Comparison of ENCODE assay signal across 17 cellular contexts in the genomic region with DNA sequence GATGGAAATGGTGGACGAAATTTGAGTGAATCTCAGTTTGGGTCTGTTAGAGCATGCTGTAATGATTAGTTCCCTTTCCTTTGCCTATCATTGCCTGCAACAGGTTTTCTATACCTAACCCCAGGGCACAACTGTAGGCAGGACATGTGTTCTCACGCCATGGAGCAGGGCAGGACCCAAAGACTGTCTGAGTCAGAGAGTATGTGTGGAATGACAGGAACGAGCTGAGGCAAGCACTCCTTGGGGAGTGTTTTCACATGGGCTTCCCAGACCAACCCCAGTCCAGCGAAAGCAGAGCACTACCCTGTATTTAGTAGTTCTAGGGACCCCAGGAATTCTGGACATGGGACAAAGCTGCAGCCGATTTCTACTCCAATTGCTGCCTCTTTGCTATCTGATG.
A peak's percentile ranks its signal among the peaks of the same experiment; 100 is the strongest.
DNase-seq lines count a peak whose midpoint lies in the region; ATAC-seq and TF ChIP-seq lines count a peak whose summit lies in the region.
"Had no signal": no experiment of that assay in that cellular context is flagged by ENCODE, and none has a peak within 500 bp of the region (broad histone marks: within the 10 kb centered on the region; RNA-seq: fewer than 3 reads in every experiment).

No MANE protein-coding gene starts in this region.

- no peaks in the 10 kb centered on the region for H3K36me3 ChIP-seq in adipocyte (ENCODE audit: control insufficient read depth, insufficient read depth, low read length, severe bottlenecking)
- H3K36me3 ChIP-seq in hepatocyte (replicated peaks; ENCODE audit: insufficient read depth, low read depth), result no peaks in the 10 kb centered on the region
- H3K36me3 ChIP-seq in subcutaneous abdominal adipose tissue (ENCODE audit: control insufficient read depth in 5 of 5, insufficient read depth in 5 of 5, low read length in 5 of 5), result no peaks in the 10 kb centered on the region

- DNase-seq in H9, result peak; percentile 49
- DNase-seq in adipocyte (ENCODE audit: low read depth), result peak; percentile 86
- peak; percentile 44 for DNase-seq in hepatocyte (ENCODE audit: low spot score)
- no peak for DNase-seq in NCI-H2196 (lab: John Stamatoyannopoulos, UW; ENCODE audit: unreplicated experiment)
- DNase-seq in activated naive CD4-positive, alpha-beta T cell treated with anti-CD3 and anti-CD28 coated beads, Interleukin-2, amount 50 U/mL, for 16 hours, result no peak
- DNase-seq: activated CD4-positive, alpha-beta T cell treated with anti-CD3 and anti-CD28 coated beads, Interleukin-2, amount 50 U/mL, for 48 hours; activated naive CD8-positive, alpha-beta T cell treated with anti-CD3 and anti-CD28 coated beads, Interleukin-2, amount 10 ng/mL, durations not matched to agents 7 days and 5 days; effector memory CD8-positive, alpha-beta T cell; H7; kidney; NCI-H510A; nucleus accumbens; stimulated activated CD4-positive, alpha-beta T cell treated with anti-CD3 and anti-CD28 coated beads, Interleukin-4, amount 100 ng/mL, for 24 hours had no signal

- H3K27ac ChIP-seq in H9 (ENCODE audit: insufficient read length, low read depth, low read length) (no peak overlapping the region), hepatocyte (no peak overlapping the region), subcutaneous abdominal adipose tissue (ENCODE audit: low read depth, low read length) (peak overlapping the region; percentile 56)
- H3K27ac ChIP-seq: SK-N-MC had no signal

- H3K9me2 ChIP-seq in hepatocyte (replicated peaks; ENCODE audit: insufficient read depth), result no peaks in the 10 kb centered on the region

- no peak overlapping the region for H2BK12ac ChIP-seq in H9 (ENCODE audit: insufficient read length, low read depth, low read length)

- H3K4me1 ChIP-seq in H9 (ENCODE audit: insufficient read depth, low read length) (peaks cover 3% of the 10 kb centered on the region; the same call in 1 of the 2 replicates), adipocyte (ENCODE audit: control insufficient read depth, insufficient read depth, low read length) (peaks cover 26% of the 10 kb centered on the region), hepatocyte (ENCODE audit: insufficient read depth) (no peaks in the 10 kb centered on the region), subcutaneous abdominal adipose tissue (ENCODE audit: control insufficient read depth in 5 of 5, insufficient read depth in 5 of 5, low read length in 5 of 5) (peaks cover 5 to 26% (median 22%) of the 10 kb centered on the region in 5 donors)

- no peak overlapping the region for H2BK5ac ChIP-seq in H9 (ENCODE audit: insufficient read length, low read length)

- no peaks in the 10 kb centered on the region for H3K79me1 ChIP-seq in H9 (ENCODE audit: insufficient read depth, low read depth, low read length, poor library complexity, severe bottlenecking)

- ATAC-seq in HG02938 (IDR thresholded peaks at IDR 0.05; ENCODE audit: unreplicated experiment) (no peak), GM21447 (IDR thresholded peaks at IDR 0.05; ENCODE audit: unreplicated experiment) (no peak)
- ATAC-seq: effector memory CD8-positive, alpha-beta T cell had no signal

- H3K27me3 ChIP-seq in H9 (ENCODE audit: insufficient read depth, low read length) (no peaks in the 10 kb centered on the region), adipocyte (replicated peaks; ENCODE audit: control insufficient read depth, insufficient read depth, low read length) (no peaks in the 10 kb centered on the region), hepatocyte (no peaks in the 10 kb centered on the region), subcutaneous abdominal adipose tissue (ENCODE audit: control insufficient read depth in 5 of 5, insufficient read depth in 4 of 5, low read length in 5 of 5) (peaks cover 0 to 2% (median 0%) of the 10 kb centered on the region in 5 donors)

- no peak overlapping the region for H3T11ph ChIP-seq in H9 (ENCODE audit: low read length)

- no peak overlapping the region for H3K4me3 ChIP-seq in adipocyte (ENCODE audit: low read length)
- H3K4me3 ChIP-seq in hepatocyte, result no peak overlapping the region
- H3K4me3 ChIP-seq in subcutaneous abdominal adipose tissue (ENCODE audit: low read depth in 1 of 5, low read length in 5 of 5), result no peak overlapping the region
- H3K4me3 ChIP-seq: SK-N-MC had no signal

- H3K4me1 Mint-ChIP-seq in H9, result peaks cover 15 to 17% of the 10 kb centered on the region in 2 experiments

- no peak for TF ChIP-seq CTCF in H9 (conservative IDR thresholded peaks at IDR 0.05)
- no peak for TF ChIP-seq CTCF in hepatocyte (IDR thresholded peaks at IDR 0.05; ENCODE audit: poor library complexity)

- H3K4me2 ChIP-seq in H9 (ENCODE audit: insufficient read depth, insufficient read length, low read length) (no peak overlapping the region), hepatocyte (no peak overlapping the region)

- H3K23ac ChIP-seq in H9 (ENCODE audit: insufficient read length, low read depth, low read length), result no peak overlapping the region

- H4K8ac ChIP-seq in H9 (replicated peaks; ENCODE audit: insufficient read length, low read depth, low read length), result no peak overlapping the region

- WGBS in H9 (ENCODE audit: extremely low coverage, insufficient read length, low lambda C conversion rate), result no CpG with 5 or more reads among the region's 5 CpGs
- 70% methylated on average over 5 of the region's 5 CpGs for WGBS in hepatocyte (ENCODE audit: low lambda C conversion rate, missing lambda C conversion rate)

- H4K5ac ChIP-seq in H9 (ENCODE audit: insufficient read length, low read depth, low read length), result no peak overlapping the region

- no peak overlapping the region for H2AK5ac ChIP-seq in H9 (ENCODE audit: insufficient read length, low read length)

- no peak overlapping the region for H3K14ac ChIP-seq in H9 (ENCODE audit: insufficient read depth, low read length)

- H2BK15ac ChIP-seq in H9 (ENCODE audit: low read depth, low read length), result no peak overlapping the region

- H2AFZ ChIP-seq in H9 (ENCODE audit: low read length) (no peak overlapping the region), hepatocyte (no peak overlapping the region)

- H3K36me3 Mint-ChIP-seq in H9 (ENCODE audit: insufficient read depth in 1 of 3, low read depth in 3 of 3), result no peaks in the 10 kb centered on the region
- H3K36me3 Mint-ChIP-seq: activated naive CD8-positive, alpha-beta T cell treated with anti-CD3 and anti-CD28 coated beads, Interleukin-2, amount 10 ng/mL, durations not matched to agents 7 days and 5 days had no signal

- H2BK20ac ChIP-seq in H9 (ENCODE audit: low read depth, low read length, poor library complexity, severe bottlenecking), result no peak overlapping the region

- H3K4me3 Mint-ChIP-seq in H9, result no peak overlapping the region
- H3K4me3 Mint-ChIP-seq: activated naive CD8-positive, alpha-beta T cell treated with anti-CD3 and anti-CD28 coated beads, Interleukin-2, amount 10 ng/mL, durations not matched to agents 7 days and 5 days; effector memory CD8-positive, alpha-beta T cell had no signal

- no peaks in the 10 kb centered on the region for H4K20me1 ChIP-seq in H9 (ENCODE audit: control insufficient read depth, insufficient read depth, insufficient read length)
- no peaks in the 10 kb centered on the region for H4K20me1 ChIP-seq in hepatocyte (ENCODE audit: insufficient read depth, poor library complexity, severe bottlenecking)

- H2BK120ac ChIP-seq in H9 (ENCODE audit: low read depth, low read length, poor library complexity, severe bottlenecking), result no peak overlapping the region

- H3K27me3 Mint-ChIP-seq in H9 (ENCODE audit: low read depth), result no peaks in the 10 kb centered on the region

- H3K23me2 ChIP-seq in H9 (ENCODE audit: insufficient read length, low read depth, low read length, poor library complexity, severe bottlenecking), result no peaks in the 10 kb centered on the region

- no peaks in the 10 kb centered on the region for H3K9me3 Mint-ChIP-seq in H9
- H3K9me3 Mint-ChIP-seq: activated naive CD8-positive, alpha-beta T cell treated with anti-CD3 and anti-CD28 coated beads, Interleukin-2, amount 10 ng/mL, durations not matched to agents 7 days and 5 days; effector memory CD8-positive, alpha-beta T cell had no signal

- no peak overlapping the region for H3K27ac Mint-ChIP-seq in H9
- H3K27ac Mint-ChIP-seq: activated naive CD8-positive, alpha-beta T cell treated with anti-CD3 and anti-CD28 coated beads, Interleukin-2, amount 10 ng/mL, durations not matched to agents 7 days and 5 days; effector memory CD8-positive, alpha-beta T cell had no signal

- no peaks in the 10 kb centered on the region for H3K79me2 ChIP-seq in H9 (ENCODE audit: insufficient read depth, low read length)
- no peaks in the 10 kb centered on the region for H3K79me2 ChIP-seq in hepatocyte

- H3K9ac ChIP-seq in H9 (ENCODE audit: extremely low read depth, insufficient read length, low read length) (no peak overlapping the region), adipocyte (ENCODE audit: low read length) (no peak overlapping the region), subcutaneous abdominal adipose tissue (ENCODE audit: low read length in 5 of 5) (peak overlapping the region in 2 of 5 donors; percentile 8 to 60)

- H3K56ac ChIP-seq in H9 (ENCODE audit: insufficient read length, low read depth, low read length), result no peak overlapping the region

- no peak overlapping the region for H3K18ac ChIP-seq in H9 (ENCODE audit: insufficient read length, low read depth, low read length)

- no peak overlapping the region for H4K91ac ChIP-seq in H9 (ENCODE audit: insufficient read length, low read depth, low read length)

- H3K9me3 ChIP-seq in H9 (ENCODE audit: control insufficient read depth, low read depth, low read length) (no peaks in the 10 kb centered on the region), adipocyte (ENCODE audit: control insufficient read depth, low read length) (no peaks in the 10 kb centered on the region), hepatocyte (ENCODE audit: low read depth) (no peaks in the 10 kb centered on the region), subcutaneous abdominal adipose tissue (ENCODE audit: control insufficient read depth in 5 of 5, low read length in 5 of 5) (no peaks in the 10 kb centered on the region)

- no peak overlapping the region for H3K4ac ChIP-seq in H9 (ENCODE audit: low read depth, low read length)

Comparison
In these comparisons a context has a peak if more than half of its experiments do, and no peak if none do; other contexts are left out.
1. DNase-seq: peak in H9 (single experiment), adipocyte (single experiment) and hepatocyte (single experiment); none in NCI-H2196 (single experiment) and activated naive CD4-positive, alpha-beta T cell treated with anti-CD3 and anti-CD28 coated beads, Interleukin-2, amount 50 U/mL, for 16 hours (single experiment).